8 cellular contexts compared by ENCODE assay signal in genomic region chr9:136052433-136052880, GRCh38. TPM values are rescaled to one million over a fixed set of nuclear protein-coding genes. Genes with fewer than 3 reads are reported as not detected.
DNase-seq lines count a peak whose midpoint lies in the region; ATAC-seq, FAIRE-seq and TF ChIP-seq lines count a peak whose summit lies in the region.

No MANE protein-coding gene starts in this region.

- peak; percentile 23 for DNase-seq in HS-27A (ENCODE audit: low read depth)
- DNase-seq in brain microvascular endothelial cell: no peak
- peak; percentile 47 for DNase-seq in kidney glomerular epithelial cell (lab: John Stamatoyannopoulos, UW)
- peak in 35 of 49 donors; percentile 46 to 86 (median 67) for DNase-seq in substantia nigra (lab: John Stamatoyannopoulos, UW)
- DNase-seq in activated naive CD4-positive, alpha-beta T cell treated with anti-CD3 and anti-CD28 coated beads, Interleukin-2, amount 50 U/mL, for 16 hours: no peak
- DNase-seq in MV-4-11 (lab: John Stamatoyannopoulos, UW): no peak
- no peak for DNase-seq in frontal cortex (ENCODE audit: low spot score in 2 of 2)

- in situ Hi-C loops in brain microvascular endothelial cell (cut with HindIII; ENCODE audit: low pct_ligation_motif_present, low sequenced_read_pairs): no loop called here

- peaks cover 15% of the 10 kb centered on the region for H3K36me3 ChIP-seq in brain microvascular endothelial cell (replicated peaks)

- TF ChIP-seq CTCF in brain microvascular endothelial cell (IDR thresholded peaks at IDR 0.05; ENCODE audit: low read depth, low read length, missing control alignments): no peak

- peak overlapping the region; percentile 22 for H3K4me3 ChIP-seq in brain microvascular endothelial cell (ENCODE audit: low read depth, low read length)

- H3K27ac ChIP-seq in brain microvascular endothelial cell (peak overlapping the region; percentile 64), substantia nigra (ENCODE audit: low read depth, low read length, poor library complexity, severe bottlenecking) (peak overlapping the region; percentile 98)

- ATAC-seq in GM19328 (IDR thresholded peaks at IDR 0.05; ENCODE audit: unreplicated experiment): no peak

- no peak for FAIRE-seq in frontal cortex (lab: Jason Lieb, UNC)

- H3K27me3 ChIP-seq in brain microvascular endothelial cell (replicated peaks): no peaks in the 10 kb centered on the region

RNA-seq across cellular contexts. Expression of gene NACC2, which starts 42.6 kb away (rescaled TPM):
- 3.7 TPM for total RNA-seq in frontal cortex

Comparison
In these comparisons a context has a peak if more than half of its experiments do, and no peak if none do; other contexts are left out.
1. DNase-seq: peak in HS-27A (single experiment), kidney glomerular epithelial cell (single experiment) and substantia nigra (35 of 49); none in brain microvascular endothelial cell (single experiment), activated naive CD4-positive, alpha-beta T cell treated with anti-CD3 and anti-CD28 coated beads, Interleukin-2, amount 50 U/mL, for 16 hours (single experiment), MV-4-11 (single experiment) and frontal cortex (0 of 2).